8 cellular contexts compared by ENCODE assay signal in the genomic region with DNA sequence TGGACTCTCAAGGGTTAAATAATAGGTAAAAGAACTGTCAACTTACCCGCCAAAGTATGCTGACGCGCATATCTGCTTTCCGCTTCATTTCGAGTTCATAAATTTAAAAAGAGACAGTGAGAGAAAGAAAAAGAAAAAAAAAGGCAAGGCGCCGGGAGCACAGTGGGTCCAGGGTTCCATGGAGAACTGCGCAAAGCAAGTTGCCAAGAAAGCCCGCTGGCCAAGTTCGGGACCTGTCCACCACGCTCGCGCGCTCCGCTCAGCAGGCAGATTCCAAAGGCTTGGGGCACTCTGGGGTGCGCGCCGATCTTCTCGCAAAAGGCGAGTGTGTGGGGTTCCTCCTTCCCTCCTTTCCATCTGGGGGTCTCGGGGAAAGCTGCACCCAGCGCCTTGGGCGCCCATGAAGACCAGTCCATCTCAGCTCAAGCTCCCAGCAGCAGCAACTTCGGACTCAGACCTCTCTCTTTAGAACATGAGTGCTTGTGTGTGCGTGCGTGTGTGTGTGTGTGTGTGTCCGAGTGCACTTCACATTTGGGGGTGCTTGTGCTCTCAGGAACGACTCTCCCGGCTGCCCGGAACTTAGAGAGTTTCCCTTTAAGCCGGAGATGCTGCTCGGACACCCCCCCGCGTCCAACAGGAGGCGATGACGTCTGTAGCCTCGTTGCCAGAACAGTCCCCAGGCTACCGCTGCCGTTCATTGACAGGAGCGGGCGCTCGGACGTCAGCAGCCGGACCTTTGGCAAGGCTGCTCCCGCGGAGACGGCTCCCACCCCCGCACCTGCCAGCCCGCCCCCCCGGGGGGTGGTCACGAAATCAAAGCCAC.
DNase-seq lines count a peak whose midpoint lies in the region; ATAC-seq, FAIRE-seq and TF ChIP-seq lines count a peak whose summit lies in the region.

No MANE protein-coding gene starts in this region.

- FAIRE-seq in A549 (lab: Jason Lieb, UNC) (no peak), H1 (lab: Jason Lieb, UNC) (no peak), GM19239 (lab: Jason Lieb, UNC) (no peak)

- no peaks in the 10 kb centered on the region for H3K36me3 ChIP-seq in MG63
- no peaks in the 10 kb centered on the region for H3K36me3 ChIP-seq in H1 (ENCODE audit: control insufficient read depth in 2 of 4, insufficient read depth in 4 of 4, low read length in 3 of 4)
- no peaks in the 10 kb centered on the region for H3K36me3 ChIP-seq in vagina

- H3K23me2 ChIP-seq in H1 (ENCODE audit: low read depth, low read length), result peaks cover 24% of the 10 kb centered on the region

- H2AK5ac ChIP-seq in H1 (ENCODE audit: low read depth, low read length), result no peak overlapping the region

- TF ChIP-seq RAD21 in A549 (conservative IDR thresholded peaks at IDR 0.05 in 1 of 2, IDR thresholded peaks at IDR 0.05 in 1 of 2) (peak; percentile 20 to 60; a peak in 4 of 5 replicates), H1 (IDR thresholded peaks at IDR 0.05 in 1 of 2, conservative IDR thresholded peaks at IDR 0.05 in 1 of 2; ENCODE audit: low read depth in 2 of 2, low read length in 2 of 2) (peak in 1 of 2 experiments; percentile 16; a peak in 1 of 4 replicates)

- H3K79me1 ChIP-seq in H1 (ENCODE audit: low read depth, low read length), result no peaks in the 10 kb centered on the region

- no peak overlapping the region for H2BK5ac ChIP-seq in H1 (ENCODE audit: low read depth, low read length)

- no peaks in the 10 kb centered on the region for H3K79me2 ChIP-seq in H1 (ENCODE audit: control insufficient read depth in 1 of 2, insufficient read depth in 2 of 2, low read length in 2 of 2)

- H3K18ac ChIP-seq in H1 (ENCODE audit: extremely low read depth, low read length), result no peak overlapping the region

- peak; percentile 61 for TF ChIP-seq POLR2A in A549 (IDR thresholded peaks at IDR 0.05; ENCODE audit: low read length)
- TF ChIP-seq POLR2A in H1 (IDR thresholded peaks at IDR 0.05; ENCODE audit: control extremely low read depth in 1 of 2, low read depth in 2 of 2, low read length in 2 of 2), result no peak
- TF ChIP-seq POLR2A in vagina (IDR thresholded peaks at IDR 0.05), result no peak

- peaks cover 0 to 13% of the 10 kb centered on the region in 2 experiments for H4K20me1 ChIP-seq in H1 (replicated peaks in 1 of 2; ENCODE audit: control insufficient read depth in 1 of 2, insufficient read depth in 2 of 2, low read length in 2 of 2)

- no peak overlapping the region for H3K9ac ChIP-seq in H1 (replicated peaks in 1 of 4; ENCODE audit: extremely low read depth in 1 of 4, low read depth in 3 of 4, low read length in 3 of 4)

- H3K4me1 ChIP-seq in A549 (peaks cover 8% of the 10 kb centered on the region), H1 (replicated peaks in 1 of 4; ENCODE audit: control insufficient read depth in 3 of 4, insufficient read depth in 4 of 4, low read length in 3 of 4) (peaks cover 4 to 16% (median 11%) of the 10 kb centered on the region in 4 experiments), vagina (peaks cover 16% of the 10 kb centered on the region)

- POLR2A ChIA-PET in A549 (lab: Yijun Ruan, JAX), result interaction anchor here (0.9 to 8.0 kb wide), 2 partner anchors 19 to 110 kb away, joined by 12 to 79 read pairs; no protein-coding TSS in a partner anchor
- POLR2A ChIA-PET in H1 (lab: Charles Lee; ENCODE audit: partially characterized antibody), result interaction anchor here (0.8 kb wide), 1 partner anchor 19 kb away, joined by 3 read pairs; no protein-coding TSS in a partner anchor

- TF ChIP-seq CTCF in A549 (IDR thresholded peaks at IDR 0.05) (no peak), H1 (IDR thresholded peaks at IDR 0.05; ENCODE audit: control extremely low read depth in 1 of 3, insufficient read depth in 1 of 3, low read depth in 1 of 3, low read length in 3 of 3) (no peak), mesothelial cell of epicardium (IDR thresholded peaks at IDR 0.05; ENCODE audit: unreplicated experiment) (no peak), vagina (IDR thresholded peaks at IDR 0.05) (no peak)

- H2BK120ac ChIP-seq in H1 (replicated peaks; ENCODE audit: low read depth, low read length), result no peak overlapping the region

- H3K9me3 ChIP-seq in A549 (peaks cover 31% of the 10 kb centered on the region), MG63 (no peaks in the 10 kb centered on the region), H1 (ENCODE audit: insufficient read depth in 2 of 2, low read depth in 1 of 2, low read length in 1 of 2) (no peaks in the 10 kb centered on the region), vagina (no peaks in the 10 kb centered on the region)

- no peak overlapping the region for H2AFZ ChIP-seq in H1 (ENCODE audit: low read length)

- no peaks in the 10 kb centered on the region for H3K9me3 Mint-ChIP-seq in mesothelial cell of epicardium

- H3K4me3 ChIP-seq in A549, result peak overlapping the region; percentile 89
- peak overlapping the region; percentile 55 for H3K4me3 ChIP-seq in MG63
- H3K4me3 ChIP-seq in H1 (ENCODE audit: extremely low read depth in 1 of 4, insufficient read depth in 2 of 4, low read depth in 3 of 4, low read length in 4 of 4), result peak overlapping the region; percentile 40 to 62 (median 55); a peak in 7 of 8 replicates
- peak overlapping the region; percentile 35 to 44 for H3K4me3 ChIP-seq in vagina

- H3K23ac ChIP-seq in H1 (ENCODE audit: insufficient read length), result no peak overlapping the region

- H3K4me1 Mint-ChIP-seq in mesothelial cell of epicardium, result peaks cover 25% of the 10 kb centered on the region

- H2BK15ac ChIP-seq in H1 (ENCODE audit: low read length), result no peak overlapping the region; the same call in 1 of the 2 replicates

- H4K8ac ChIP-seq in H1 (ENCODE audit: extremely low read depth, insufficient read depth, low read length), result no peak overlapping the region

- H3K56ac ChIP-seq in H1 (replicated peaks; ENCODE audit: insufficient read length, low read depth, low read length), result no peak overlapping the region

- no peak overlapping the region for H3K4ac ChIP-seq in H1 (replicated peaks; ENCODE audit: insufficient read length, low read depth, low read length)

- CTCF ChIA-PET in A549 (lab: Yijun Ruan, JAX) (interaction anchor here (1.0 to 3.9 kb wide), 3 partner anchors 12 to 109 kb away, joined by 4 to 23 read pairs (median 10); no protein-coding TSS in a partner anchor), H1 (lab: Charles Lee; ENCODE audit: partially characterized antibody) (interaction anchor here (0.7 to 2.9 kb wide), 6 partner anchors 16 to 109 kb away, joined by 3 to 10 read pairs (median 4); no protein-coding TSS in a partner anchor)

- H3K27me3 Mint-ChIP-seq in mesothelial cell of epicardium (ENCODE audit: low read depth), result peaks cover 98% of the 10 kb centered on the region

- H3K4me2 ChIP-seq in A549 (peak overlapping the region; percentile 90), H1 (ENCODE audit: insufficient read depth in 1 of 2, low read depth in 2 of 2, low read length in 2 of 2) (peak overlapping the region; percentile 91 to 95)

- ATAC-seq in A549 (peak; percentile 80 to 85), GM18502 (IDR thresholded peaks at IDR 0.05; ENCODE audit: poor library complexity, unreplicated experiment) (no peak), HG02678 (IDR thresholded peaks at IDR 0.05; ENCODE audit: unreplicated experiment) (no peak)

- no peak overlapping the region for H4K91ac ChIP-seq in H1 (replicated peaks; ENCODE audit: insufficient read length, low read length)

- H3K27me3 ChIP-seq in MG63 (peaks cover 7% of the 10 kb centered on the region; the same call in 1 of the 2 replicates), H1 (replicated peaks in 1 of 4; ENCODE audit: control insufficient read depth in 3 of 4, extremely low read depth in 1 of 4, insufficient read depth in 3 of 4, low read length in 3 of 4) (peaks cover 62 to 87% (median 80%) of the 10 kb centered on the region in 4 experiments), vagina (no peaks in the 10 kb centered on the region)

- peak overlapping the region; percentile 58 for H3K4me3 Mint-ChIP-seq in mesothelial cell of epicardium

- H2BK20ac ChIP-seq in H1 (ENCODE audit: low read length), result no peak overlapping the region

- no peak overlapping the region for H4K5ac ChIP-seq in H1 (ENCODE audit: insufficient read length, low read depth, low read length)

- no peak overlapping the region for H3K14ac ChIP-seq in H1 (ENCODE audit: insufficient read length)

- intact Hi-C loops in vagina (cut with DNase I), result no loop called here

- H3K27ac Mint-ChIP-seq in mesothelial cell of epicardium, result no peak overlapping the region

- H3K27ac ChIP-seq in A549, result peak overlapping the region; percentile 95 to 97
- no peak overlapping the region for H3K27ac ChIP-seq in H1 (ENCODE audit: low read depth, low read length)
- no peak overlapping the region for H3K27ac ChIP-seq in vagina

- TF ChIP-seq EP300 in A549 (IDR thresholded peaks at IDR 0.05) (peak; percentile 98 to 100), H1 (IDR thresholded peaks at IDR 0.05; ENCODE audit: borderline replicate concordance in 1 of 2, low read depth in 2 of 2, low read length in 2 of 2) (no peak)

- H2BK12ac ChIP-seq in H1 (ENCODE audit: low read depth, low read length), result no peak overlapping the region

- DNase-seq in A549 (ENCODE audit: low read depth in 1 of 2, low spot score in 1 of 2) (peak; percentile 89 to 99), MG63 (peak; percentile 81), H1 (ENCODE audit: low read depth in 1 of 2, low spot score in 2 of 2) (peak in 1 of 2 experiments; percentile 62), mesothelial cell of epicardium (ENCODE audit: low spot score in 2 of 2, unreplicated experiment in 2 of 2) (peak in 1 of 2 experiments; percentile 56), vagina (ENCODE audit: extremely low spot score in 2 of 2) (peak in 1 of 2 donors; percentile 93), GM19239 (ENCODE audit: insufficient read length, low spot score) (no peak)

- no peaks in the 10 kb centered on the region for H3K36me3 Mint-ChIP-seq in mesothelial cell of epicardium

- under 1% methylated on average over 19 of the region's 51 CpGs for WGBS in A549 (ENCODE audit: missing lambda C conversion rate)
- 3% methylated on average over 42 of the region's 51 CpGs; no CpG with 5 or more reads in 1 of the 2 experiments for WGBS in H1 (ENCODE audit: extremely low coverage in 1 of 2, insufficient coverage in 1 of 2, insufficient read length in 1 of 2, insufficient replicate concordance in 2 of 2, low coverage in 1 of 2, low lambda C conversion rate in 2 of 2, missing lambda C conversion rate in 1 of 2), 2 experiments

TF ChIP-seq in A549, 52 proteins besides CTCF, POLR2A, EP300 and RAD21 (continues in another document):
- TF ChIP-seq MAFK (IDR thresholded peaks at IDR 0.05; ENCODE audit: partially characterized antibody) (no peak), RARB (CRISPR knock-in tag; IDR thresholded peaks at IDR 0.05) (peak; percentile 25; the same call in 1 of the 2 replicates), HOXA7 (CRISPR knock-in tag; IDR thresholded peaks at IDR 0.05) (no peak; the same call in 1 of the 2 replicates), SREBF2 (IDR thresholded peaks at IDR 0.05) (no peak)

TF ChIP-seq in H1, 55 proteins besides CTCF, POLR2A, EP300 and RAD21 (continues in another document):
- TF ChIP-seq CBX5 (IDR thresholded peaks at IDR 0.05; ENCODE audit: low read depth, low read length), result no peak
- TF ChIP-seq, protein P1, sequence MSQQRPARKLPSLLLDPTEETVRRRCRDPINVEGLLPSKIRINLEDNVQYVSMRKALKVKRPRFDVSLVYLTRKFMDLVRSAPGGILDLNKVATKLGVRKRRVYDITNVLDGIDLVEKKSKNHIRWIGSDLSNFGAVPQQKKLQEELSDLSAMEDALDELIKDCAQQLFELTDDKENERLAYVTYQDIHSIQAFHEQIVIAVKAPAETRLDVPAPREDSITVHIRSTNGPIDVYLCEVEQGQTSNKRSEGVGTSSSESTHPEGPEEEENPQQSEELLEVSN (IDR thresholded peaks at IDR 0.05), result no peak

Comparison
In these comparisons a context has a peak if more than half of its experiments do, and no peak if none do; other contexts are left out.
1. ATAC-seq: peak in A549 (2 of 2); none in GM18502 (single experiment) and HG02678 (single experiment).
2. H3K27ac ChIP-seq: peak in A549 (2 of 2); none in H1 (single experiment) and vagina (single experiment).
3. Peak in every context shown above with its lines, with median percentiles within 50 percentile points of each other: H3K4me3 ChIP-seq.